21 cellular contexts compared by ENCODE assay signal in the genomic region with DNA sequence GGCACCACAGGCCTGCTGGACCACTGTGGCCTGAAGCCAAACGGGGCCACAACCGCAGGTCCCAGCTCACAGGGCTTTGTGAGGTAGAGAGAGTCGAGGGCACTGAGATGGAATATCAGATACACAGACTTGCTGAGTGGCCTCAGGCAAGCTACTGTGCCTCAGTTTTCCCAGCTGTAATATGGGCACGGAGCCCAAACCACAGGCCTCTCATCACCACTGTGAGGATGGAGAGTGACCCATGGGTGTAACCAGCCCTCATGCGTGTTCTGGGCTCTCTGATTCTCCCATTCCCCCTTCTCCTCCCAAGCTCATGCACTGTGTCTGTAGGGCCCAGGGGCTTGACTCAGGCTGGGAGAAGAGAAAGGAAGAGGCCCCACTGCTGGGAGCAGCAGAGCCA. TPM values are rescaled to one million over a fixed set of nuclear protein-coding genes. Genes with fewer than 3 reads are reported as not detected.
DNase-seq lines count a peak whose midpoint lies in the region; ATAC-seq and TF ChIP-seq lines count a peak whose summit lies in the region.
"Had no signal": no experiment of that assay in that cellular context is flagged by ENCODE, and none has a peak within 500 bp of the region (broad histone marks: within the 10 kb centered on the region; RNA-seq: fewer than 3 reads in every experiment).

No MANE protein-coding gene starts in this region.

- H3F3A ChIP-seq in SK-N-SH (replicated peaks; ENCODE audit: insufficient read depth) = peaks cover 3% of the 10 kb centered on the region

- no peak overlapping the region for H3K9ac ChIP-seq in SK-N-SH

- TF ChIP-seq RAD21 in SK-N-SH (IDR thresholded peaks at IDR 0.05; ENCODE audit: low read length) = no peak

- peaks cover 0 to 13% of the 10 kb centered on the region in 2 experiments; a peak in 1 of 4 replicates for H3K4me1 ChIP-seq in SK-N-SH (ENCODE audit: control insufficient read depth in 1 of 2, insufficient read depth in 2 of 2, low read depth in 1 of 2, low read length in 1 of 2)
- H3K4me1 ChIP-seq in ovary (ENCODE audit: insufficient read depth) = peaks cover 2% of the 10 kb centered on the region

- H3K4me2 ChIP-seq in SK-N-SH = no peak overlapping the region

- ATAC-seq in SK-N-SH treated with all-trans-retinoic acid at 6 μM for 48 hours (no peak), GM18498 (IDR thresholded peaks at IDR 0.05; ENCODE audit: unreplicated experiment) (no peak)
- ATAC-seq in stimulated activated naive B cell treated with anti-CD40 and anti-IgM and Interleukin-4, amounts not matched to agents 10 μg/mL and 1 μg/mL and 100 μg/mL, for 72 hours (replicated peaks) = no peak
- ATAC-seq: HCT116 had no signal

- H3K27me3 ChIP-seq in SK-N-SH (ENCODE audit: insufficient read depth) (no peaks in the 10 kb centered on the region), HL-60 (ENCODE audit: insufficient read depth, poor library complexity, severe bottlenecking) (no peaks in the 10 kb centered on the region), ovary (no peaks in the 10 kb centered on the region)

- H3K4me3 Mint-ChIP-seq in chondrocyte (ENCODE audit: unreplicated experiment) = no peak overlapping the region
- H3K4me3 Mint-ChIP-seq in stimulated activated naive B cell treated with anti-CD40 and anti-IgM and Interleukin-4, amounts not matched to agents 10 μg/mL and 1 μg/mL and 100 μg/mL, for 72 hours = no peak overlapping the region
- H3K4me3 Mint-ChIP-seq: CD4-positive, alpha-beta T cell had no signal

- H3K27ac ChIP-seq in SK-N-SH (ENCODE audit: low read depth in 2 of 2, low read length in 1 of 2) (no peak overlapping the region), HL-60 (replicated peaks) (peak overlapping the region; percentile 9), ovary (no peak overlapping the region)
- H3K27ac ChIP-seq: 22Rv1, SK-N-MC had no signal

- TF ChIP-seq CTCF in SK-N-SH (IDR thresholded peaks at IDR 0.05) = no peak
- TF ChIP-seq CTCF in HL-60 (IDR thresholded peaks at IDR 0.05; ENCODE audit: insufficient read depth, low read length) = no peak
- no peak for TF ChIP-seq CTCF in chondrocyte (IDR thresholded peaks at IDR 0.05)
- TF ChIP-seq CTCF in ovary (IDR thresholded peaks at IDR 0.05) = no peak

- H3K9me3 ChIP-seq in SK-N-SH = no peaks in the 10 kb centered on the region
- no peaks in the 10 kb centered on the region for H3K9me3 ChIP-seq in ovary
- H3K9me3 ChIP-seq: Caco-2 had no signal

- H3K27me3 Mint-ChIP-seq in chondrocyte (ENCODE audit: low read depth) = no peaks in the 10 kb centered on the region
- H3K27me3 Mint-ChIP-seq in stimulated activated naive B cell treated with anti-CD40 and anti-IgM and Interleukin-4, amounts not matched to agents 10 μg/mL and 1 μg/mL and 100 μg/mL, for 72 hours = no peaks in the 10 kb centered on the region
- H3K27me3 Mint-ChIP-seq: CD4-positive, alpha-beta T cell had no signal

- no peak overlapping the region for H2AFZ ChIP-seq in SK-N-SH (ENCODE audit: low read depth)

- no peak for TF ChIP-seq EP300 in SK-N-SH (IDR thresholded peaks at IDR 0.05; ENCODE audit: borderline replicate concordance in 1 of 2, low read depth in 1 of 2, low read length in 1 of 2)
- TF ChIP-seq EP300 in ovary (IDR thresholded peaks at IDR 0.05) = no peak

- peak; percentile 4 for DNase-seq in SK-N-SH
- no peak for DNase-seq in HL-60 (ENCODE audit: low read depth in 1 of 2, low spot score in 1 of 2)
- peak; percentile 43 for DNase-seq in chondrocyte (ENCODE audit: low spot score)
- no peak for DNase-seq in stimulated activated naive B cell treated with anti-CD40 and anti-IgM and Interleukin-4, amounts not matched to agents 10 μg/mL and 1 μg/mL and 100 μg/mL, for 72 hours
- no peak for DNase-seq in HEK293T (ENCODE audit: extremely low spot score)
- no peak for DNase-seq in ovary
- DNase-seq: AML-193; CD4-positive, alpha-beta T cell; GDM1; KG1; NCI-H1105 treated with DMSO at 0.1 percent for 48 hours; NCI-H1694; NCI-H510A treated with DMSO at 0.1 percent for 48 hours; NCI-H774; Right ventricle myocardium superior had no signal

- CTCF ChIA-PET in SK-N-SH (lab: Yijun Ruan, JAX) = interaction anchor here (1.0 kb wide), 1 partner anchor 44 kb away, joined by 5 read pairs; no protein-coding TSS in a partner anchor
- CTCF ChIA-PET in HEK293T (lab: Yijun Ruan, JAX) = no interaction called here

- no peaks in the 10 kb centered on the region for H3K36me3 Mint-ChIP-seq in chondrocyte (ENCODE audit: low read depth)
- peaks cover 29 to 37% of the 10 kb centered on the region in 2 donors for H3K36me3 Mint-ChIP-seq in stimulated activated naive B cell treated with anti-CD40 and anti-IgM and Interleukin-4, amounts not matched to agents 10 μg/mL and 1 μg/mL and 100 μg/mL, for 72 hours

- 92% methylated on average over 5 of the region's 5 CpGs for WGBS in SK-N-SH (ENCODE audit: low lambda C conversion rate)
- WGBS in ovary, 3 donors = 86 to 96% (median 90%) methylated on average over 5 of the region's 5 CpGs

- H3K36me3 ChIP-seq in SK-N-SH (replicated peaks in 1 of 2; ENCODE audit: control insufficient read depth in 1 of 2, insufficient read depth in 2 of 2, low read length in 1 of 2) (no peaks in the 10 kb centered on the region), ovary (no peaks in the 10 kb centered on the region)

- H3K27ac Mint-ChIP-seq in chondrocyte (ENCODE audit: unreplicated experiment) = no peak overlapping the region
- peak overlapping the region; percentile 84 for H3K27ac Mint-ChIP-seq in stimulated activated naive B cell treated with anti-CD40 and anti-IgM and Interleukin-4, amounts not matched to agents 10 μg/mL and 1 μg/mL and 100 μg/mL, for 72 hours
- H3K27ac Mint-ChIP-seq: CD4-positive, alpha-beta T cell had no signal

- intact Hi-C loops in ovary (cut with DNase I) = loop anchor here in 1 of 4 donors (10.0 kb wide), 1 partner anchor 205 kb away; no protein-coding TSS in a partner anchor

- POLR2A ChIA-PET in SK-N-SH (lab: Yijun Ruan, JAX) = no interaction called here
- POLR2A ChIA-PET in HEK293T (lab: Yijun Ruan, JAX) = no interaction called here

- peaks cover 16% of the 10 kb centered on the region for H3K4me1 Mint-ChIP-seq in chondrocyte (ENCODE audit: low read depth)
- H3K4me1 Mint-ChIP-seq in stimulated activated naive B cell treated with anti-CD40 and anti-IgM and Interleukin-4, amounts not matched to agents 10 μg/mL and 1 μg/mL and 100 μg/mL, for 72 hours = peaks cover 44 to 80% of the 10 kb centered on the region in 2 donors

- H4K20me1 ChIP-seq in SK-N-SH (ENCODE audit: insufficient read depth) = no peaks in the 10 kb centered on the region

- no peaks in the 10 kb centered on the region for H3K9me3 Mint-ChIP-seq in chondrocyte (ENCODE audit: low read depth)
- peaks cover 0 to 8% of the 10 kb centered on the region in 2 donors for H3K9me3 Mint-ChIP-seq in stimulated activated naive B cell treated with anti-CD40 and anti-IgM and Interleukin-4, amounts not matched to agents 10 μg/mL and 1 μg/mL and 100 μg/mL, for 72 hours
- H3K9me3 Mint-ChIP-seq: CD4-positive, alpha-beta T cell had no signal

- H3K4me3 ChIP-seq in SK-N-SH (ENCODE audit: low read depth in 2 of 2, low read length in 1 of 2) (no peak overlapping the region), HL-60 (replicated peaks; ENCODE audit: insufficient read depth, low read length) (no peak overlapping the region), ovary (no peak overlapping the region)
- H3K4me3 ChIP-seq: SK-N-MC had no signal

- TF ChIP-seq POLR2A in ovary (IDR thresholded peaks at IDR 0.05) = no peak

- H3K79me2 ChIP-seq in SK-N-SH (ENCODE audit: insufficient read depth) = no peaks in the 10 kb centered on the region

- H3K9me2 ChIP-seq in SK-N-SH = no peaks in the 10 kb centered on the region

TF ChIP-seq in SK-N-SH, 30 proteins besides CTCF, POLR2A, EP300 and RAD21 (continues in another document):
- TF ChIP-seq JUND (IDR thresholded peaks at IDR 0.05) (no peak), GABPA (IDR thresholded peaks at IDR 0.05; ENCODE audit: low read depth) (no peak), POLR2AphosphoS5 (IDR thresholded peaks at IDR 0.05; ENCODE audit: low read depth, low read length) (no peak), FOXM1 (IDR thresholded peaks at IDR 0.05; ENCODE audit: low read depth) (no peak)

TF ChIP-seq in SK-N-SH treated with all-trans-retinoic acid at 6 μM for 48 hours, 23 proteins besides CTCF, POLR2A, EP300 and RAD21 (continues in another document):
- no peak for TF ChIP-seq ISL1 (CRISPR knock-in tag; IDR thresholded peaks at IDR 0.05)
- TF ChIP-seq ZNF8 (CRISPR knock-in tag; IDR thresholded peaks at IDR 0.05) = no peak
- no peak for TF ChIP-seq ZFP30 (CRISPR knock-in tag; IDR thresholded peaks at IDR 0.05)

TF ChIP-seq in HEK293T, 16 proteins besides CTCF, POLR2A, EP300 and RAD21:
- TF ChIP-seq NFRKB (IDR thresholded peaks at IDR 0.05) (no peak), ZNF384 (IDR thresholded peaks at IDR 0.05) (no peak), FOXM1 (IDR thresholded peaks at IDR 0.05; ENCODE audit: borderline replicate concordance) (no peak), TARDBP (IDR thresholded peaks at IDR 0.05) (no peak)

RNA-seq across cellular contexts. Expression of gene UNC93B1, which starts 4.2 kb away (rescaled TPM):
- polyA plus RNA-seq in SK-N-SH (2012; rRNA removed) (28.9 and 30.9 TPM in 2 replicates), ovary (10 to 100 TPM in 1 of 2 donors, 1 to 10 TPM in 1; 9.6 to 11.1 TPM)
- 9.1 and 18.1 TPM in 2 replicates for polyA plus RNA-seq in SK-N-SH (2012; cell fraction: cytosol; rRNA removed)
- 85.6 and 104 TPM in 2 replicates for polyA plus RNA-seq in SK-N-SH (2012; cell fraction: nucleus; rRNA removed)
- total RNA-seq in chondrocyte (14.4 to 16.6 TPM (median 15.9 TPM) in 3 replicates), ovary (10 to 100 TPM in 6 of 7 donors, 1 to 10 TPM in 1; 9.0 to 39.6 (median 14.2) TPM)

RNA-seq across cellular contexts. Expression of gene ALDH3B1, which starts 10.4 kb away (rescaled TPM):
- 14.9 and 15.9 TPM in 2 replicates for polyA plus RNA-seq in SK-N-SH (2012; rRNA removed)
- polyA plus RNA-seq in SK-N-SH (2012; cell fraction: cytosol; rRNA removed) = 6.7 and 10.3 TPM in 2 replicates
- 20.7 and 23.3 TPM in 2 replicates for polyA plus RNA-seq in SK-N-SH (2012; cell fraction: nucleus; rRNA removed)
- total RNA-seq in chondrocyte = 10.8 to 14.3 TPM (median 13.1 TPM) in 3 replicates
- total RNA-seq in ovary = 10 to 100 TPM in 3 of 7 donors, 1 to 10 TPM in 4; 1.8 to 65.3 (median 8.9) TPM
- polyA plus RNA-seq in ovary = 1 to 10 TPM; 3.9 to 4.7 TPM

RNA-seq across cellular contexts. Expression of gene NDUFS8, which starts 30.8 kb away (rescaled TPM):
- polyA plus RNA-seq in SK-N-SH (2012; rRNA removed) = 87.2 and 123 TPM in 2 replicates
- 58.2 and 80.4 TPM in 2 replicates for polyA plus RNA-seq in SK-N-SH (2012; cell fraction: cytosol; rRNA removed)
- polyA plus RNA-seq in SK-N-SH (2012; cell fraction: nucleus; rRNA removed) = 123 and 172 TPM in 2 replicates
- 140 to 172 TPM (median 143 TPM) in 3 replicates for total RNA-seq in chondrocyte
- total RNA-seq in ovary = 100 to 1,000 TPM in 5 of 7 donors, 10 to 100 TPM in 2; 95.6 to 163 (median 107) TPM
- polyA plus RNA-seq in ovary = 10 to 100 TPM; 15.3 to 80.1 TPM

RNA-seq across cellular contexts. Expression of gene TCIRG1, which starts 39.1 kb away (rescaled TPM):
- 0.58 and 0.73 TPM in 2 replicates for polyA plus RNA-seq in SK-N-SH (2012; rRNA removed)
- 0.13 and 0.29 TPM in 2 replicates for polyA plus RNA-seq in SK-N-SH (2012; cell fraction: cytosol; rRNA removed)
- 4.8 and 6.8 TPM in 2 replicates for polyA plus RNA-seq in SK-N-SH (2012; cell fraction: nucleus; rRNA removed)
- total RNA-seq in chondrocyte = 52.3 to 73.2 TPM (median 66.5 TPM) in 3 replicates
- total RNA-seq in ovary = 100 to 1,000 TPM in 2 of 7 donors, 10 to 100 TPM in 5; 55.8 to 109 (median 78.6) TPM
- polyA plus RNA-seq in ovary = 10 to 100 TPM in 1 of 2 donors, 1 to 10 TPM in 1; 2.2 to 77.4 TPM

Comparison
In these comparisons a context has a peak if more than half of its experiments do, and no peak if none do; other contexts are left out.
1. DNase-seq: peak in SK-N-SH (single experiment) and chondrocyte (single experiment); none in HL-60 (0 of 2), stimulated activated naive B cell treated with anti-CD40 and anti-IgM and Interleukin-4, amounts not matched to agents 10 μg/mL and 1 μg/mL and 100 μg/mL, for 72 hours (single experiment), HEK293T (single experiment) and ovary (0 of 5).